1 cellular context compared by ENCODE assay signal in genomic region chr20:34703061-34703572, GRCh38.
TF ChIP-seq lines count a peak whose summit lies in the region.

No MANE protein-coding gene starts in this region.

TF ChIP-seq in GM23338, 12 proteins besides CTCF, POLR2A, EP300 and RAD21 (continued from another document):
- TF ChIP-seq, protein P1, sequence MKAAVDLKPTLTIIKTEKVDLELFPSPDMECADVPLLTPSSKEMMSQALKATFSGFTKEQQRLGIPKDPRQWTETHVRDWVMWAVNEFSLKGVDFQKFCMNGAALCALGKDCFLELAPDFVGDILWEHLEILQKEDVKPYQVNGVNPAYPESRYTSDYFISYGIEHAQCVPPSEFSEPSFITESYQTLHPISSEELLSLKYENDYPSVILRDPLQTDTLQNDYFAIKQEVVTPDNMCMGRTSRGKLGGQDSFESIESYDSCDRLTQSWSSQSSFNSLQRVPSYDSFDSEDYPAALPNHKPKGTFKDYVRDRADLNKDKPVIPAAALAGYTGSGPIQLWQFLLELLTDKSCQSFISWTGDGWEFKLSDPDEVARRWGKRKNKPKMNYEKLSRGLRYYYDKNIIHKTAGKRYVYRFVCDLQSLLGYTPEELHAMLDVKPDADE (IDR thresholded peaks at IDR 0.05) = no peak
- no peak for TF ChIP-seq STAT1 (IDR thresholded peaks at IDR 0.05; ENCODE audit: unreplicated experiment)
- no peak for TF ChIP-seq JUNB (IDR thresholded peaks at IDR 0.05; ENCODE audit: unreplicated experiment)
- TF ChIP-seq, protein P2, sequence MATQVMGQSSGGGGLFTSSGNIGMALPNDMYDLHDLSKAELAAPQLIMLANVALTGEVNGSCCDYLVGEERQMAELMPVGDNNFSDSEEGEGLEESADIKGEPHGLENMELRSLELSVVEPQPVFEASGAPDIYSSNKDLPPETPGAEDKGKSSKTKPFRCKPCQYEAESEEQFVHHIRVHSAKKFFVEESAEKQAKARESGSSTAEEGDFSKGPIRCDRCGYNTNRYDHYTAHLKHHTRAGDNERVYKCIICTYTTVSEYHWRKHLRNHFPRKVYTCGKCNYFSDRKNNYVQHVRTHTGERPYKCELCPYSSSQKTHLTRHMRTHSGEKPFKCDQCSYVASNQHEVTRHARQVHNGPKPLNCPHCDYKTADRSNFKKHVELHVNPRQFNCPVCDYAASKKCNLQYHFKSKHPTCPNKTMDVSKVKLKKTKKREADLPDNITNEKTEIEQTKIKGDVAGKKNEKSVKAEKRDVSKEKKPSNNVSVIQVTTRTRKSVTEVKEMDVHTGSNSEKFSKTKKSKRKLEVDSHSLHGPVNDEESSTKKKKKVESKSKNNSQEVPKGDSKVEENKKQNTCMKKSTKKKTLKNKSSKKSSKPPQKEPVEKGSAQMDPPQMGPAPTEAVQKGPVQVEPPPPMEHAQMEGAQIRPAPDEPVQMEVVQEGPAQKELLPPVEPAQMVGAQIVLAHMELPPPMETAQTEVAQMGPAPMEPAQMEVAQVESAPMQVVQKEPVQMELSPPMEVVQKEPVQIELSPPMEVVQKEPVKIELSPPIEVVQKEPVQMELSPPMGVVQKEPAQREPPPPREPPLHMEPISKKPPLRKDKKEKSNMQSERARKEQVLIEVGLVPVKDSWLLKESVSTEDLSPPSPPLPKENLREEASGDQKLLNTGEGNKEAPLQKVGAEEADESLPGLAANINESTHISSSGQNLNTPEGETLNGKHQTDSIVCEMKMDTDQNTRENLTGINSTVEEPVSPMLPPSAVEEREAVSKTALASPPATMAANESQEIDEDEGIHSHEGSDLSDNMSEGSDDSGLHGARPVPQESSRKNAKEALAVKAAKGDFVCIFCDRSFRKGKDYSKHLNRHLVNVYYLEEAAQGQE (IDR thresholded peaks at IDR 0.05; ENCODE audit: unreplicated experiment) = no peak
- no peak for TF ChIP-seq NANOG (IDR thresholded peaks at IDR 0.05; ENCODE audit: borderline replicate concordance)
- no peak for TF ChIP-seq CREB1 (CRISPR knock-in tag; IDR thresholded peaks at IDR 0.05; ENCODE audit: low read depth)
- no peak for TF ChIP-seq ZNF331 (CRISPR knock-in tag; IDR thresholded peaks at IDR 0.05; ENCODE audit: low read depth)
- no peak for TF ChIP-seq POLR2AphosphoS5 (IDR thresholded peaks at IDR 0.05; ENCODE audit: low read depth)
- no peak for TF ChIP-seq EZH2phosphoT487 (IDR thresholded peaks at IDR 0.05; ENCODE audit: unreplicated experiment)
- TF ChIP-seq EZH2 (IDR thresholded peaks at IDR 0.05; ENCODE audit: low read depth, unreplicated experiment) = no peak
- TF ChIP-seq ZNF114 (CRISPR knock-in tag; IDR thresholded peaks at IDR 0.05) = no peak
